1 cellular context compared by ENCODE assay signal in the genomic region with DNA sequence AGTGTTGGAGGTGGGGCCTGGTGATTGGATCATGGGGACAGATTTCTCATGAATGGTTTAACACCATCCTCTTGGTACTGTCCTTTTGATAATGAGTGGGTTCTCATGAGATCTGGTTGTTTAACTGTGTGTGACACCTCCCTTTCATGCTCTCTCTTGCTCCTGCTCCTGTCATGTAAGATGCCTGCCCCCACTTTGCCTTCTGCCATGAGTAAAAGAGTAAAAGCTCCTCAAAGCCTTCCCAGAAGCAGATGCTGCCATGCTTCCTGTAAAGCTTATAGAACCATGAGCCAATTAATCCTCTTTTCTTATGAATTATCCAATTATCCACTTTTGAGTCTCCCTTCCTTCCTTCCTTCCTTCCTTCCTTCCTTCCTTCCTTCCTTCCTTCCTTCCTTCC.
TF ChIP-seq lines count a peak whose summit lies in the region.

No MANE protein-coding gene starts in this region.

TF ChIP-seq in WTC11, 78 proteins besides CTCF, POLR2A, EP300 and RAD21 (continued from another document):
- TF ChIP-seq, protein P1, sequence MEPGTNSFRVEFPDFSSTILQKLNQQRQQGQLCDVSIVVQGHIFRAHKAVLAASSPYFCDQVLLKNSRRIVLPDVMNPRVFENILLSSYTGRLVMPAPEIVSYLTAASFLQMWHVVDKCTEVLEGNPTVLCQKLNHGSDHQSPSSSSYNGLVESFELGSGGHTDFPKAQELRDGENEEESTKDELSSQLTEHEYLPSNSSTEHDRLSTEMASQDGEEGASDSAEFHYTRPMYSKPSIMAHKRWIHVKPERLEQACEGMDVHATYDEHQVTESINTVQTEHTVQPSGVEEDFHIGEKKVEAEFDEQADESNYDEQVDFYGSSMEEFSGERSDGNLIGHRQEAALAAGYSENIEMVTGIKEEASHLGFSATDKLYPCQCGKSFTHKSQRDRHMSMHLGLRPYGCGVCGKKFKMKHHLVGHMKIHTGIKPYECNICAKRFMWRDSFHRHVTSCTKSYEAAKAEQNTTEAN (CRISPR knock-in tag; IDR thresholded peaks at IDR 0.05), result no peak
- TF ChIP-seq, protein P2, sequence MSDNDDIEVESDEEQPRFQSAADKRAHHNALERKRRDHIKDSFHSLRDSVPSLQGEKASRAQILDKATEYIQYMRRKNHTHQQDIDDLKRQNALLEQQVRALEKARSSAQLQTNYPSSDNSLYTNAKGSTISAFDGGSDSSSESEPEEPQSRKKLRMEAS (CRISPR knock-in tag; IDR thresholded peaks at IDR 0.05), result no peak
- TF ChIP-seq CREM (CRISPR knock-in tag; IDR thresholded peaks at IDR 0.05) (no peak), SP1 (CRISPR knock-in tag; conservative IDR thresholded peaks at IDR 0.05) (no peak), MXD4 (CRISPR knock-in tag; IDR thresholded peaks at IDR 0.05; ENCODE audit: borderline replicate concordance) (no peak), JUN (CRISPR knock-in tag; IDR thresholded peaks at IDR 0.05) (no peak), TCF7 (CRISPR knock-in tag; IDR thresholded peaks at IDR 0.05; ENCODE audit: low read depth) (no peak)
